ENCODE assay signal across 9 cellular contexts in the genomic region with DNA sequence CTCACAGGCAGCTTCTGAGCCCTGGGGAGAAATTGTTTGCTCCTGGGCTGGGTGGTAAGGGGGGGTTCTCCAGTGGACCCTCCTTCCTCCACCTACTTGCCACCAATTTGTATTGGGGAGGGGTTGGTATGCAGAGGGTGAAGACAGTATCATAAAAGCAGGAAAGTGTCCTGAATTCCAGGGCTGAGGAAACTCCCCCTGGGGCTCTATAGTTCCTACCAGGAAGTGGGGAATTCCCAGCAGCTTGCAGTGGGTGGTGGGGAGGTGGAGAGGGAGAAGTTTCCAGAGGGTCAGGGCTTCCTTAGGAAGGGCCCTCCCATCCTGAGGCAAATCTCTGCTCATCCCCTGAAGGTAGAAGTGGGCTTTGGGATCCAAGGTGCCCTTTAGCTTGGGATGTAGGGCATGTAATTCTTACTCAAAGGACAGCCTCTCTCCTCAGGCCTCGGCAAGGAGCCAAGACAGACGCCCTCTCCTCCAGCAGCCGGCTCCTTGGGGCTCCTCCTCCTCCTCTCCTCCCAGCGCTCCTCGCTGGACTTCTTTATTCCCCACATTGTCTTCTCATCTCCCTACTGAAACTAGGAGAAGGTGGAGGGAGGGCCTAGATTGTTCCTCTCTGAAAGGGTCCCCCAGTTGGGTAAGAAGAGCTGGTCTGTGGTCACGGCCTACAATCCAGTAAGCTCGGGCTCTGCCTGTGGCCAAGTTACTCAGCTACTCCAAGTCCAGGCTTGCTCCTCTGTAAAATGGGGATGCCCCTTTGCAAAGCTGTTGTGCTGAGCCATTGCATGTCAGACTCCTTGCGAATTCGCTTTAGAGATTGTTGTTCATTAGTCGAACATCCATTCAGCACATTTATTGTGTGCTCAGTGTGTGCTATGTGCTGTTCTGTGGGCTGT. TPM values are rescaled to one million over a fixed set of nuclear protein-coding genes. Genes with fewer than 3 reads are reported as not detected.
DNase-seq lines count a peak whose midpoint lies in the region; ATAC-seq and TF ChIP-seq lines count a peak whose summit lies in the region.
"Had no signal": no experiment of that assay in that cellular context is flagged by ENCODE, and none has a peak within 500 bp of the region (broad histone marks: within the 10 kb centered on the region; RNA-seq: fewer than 3 reads in every experiment).

No MANE protein-coding gene starts in this region.

- no peaks in the 10 kb centered on the region for H3K36me3 Mint-ChIP-seq in neural crest cell (ENCODE audit: low read depth)

- H3K27ac Mint-ChIP-seq in neural crest cell (ENCODE audit: unreplicated experiment), result peak overlapping the region; percentile 5

- peaks cover 2% of the 10 kb centered on the region for H3K9me3 Mint-ChIP-seq in neural crest cell

- H3K36me3 ChIP-seq in DND-41 (ENCODE audit: insufficient read depth, low read length), result no peaks in the 10 kb centered on the region
- H3K36me3 ChIP-seq in Peyer's patch, result no peaks in the 10 kb centered on the region
- no peaks in the 10 kb centered on the region for H3K36me3 ChIP-seq in esophagus muscularis mucosa
- H3K36me3 ChIP-seq: BLaER1 treated with 17β-estradiol and CSF1 and Interleukin-3, amounts not matched to agents 10 nM and 100 nM had no signal

- H3K4me1 ChIP-seq in DND-41 (ENCODE audit: insufficient read depth, low read length) (peaks cover 37% of the 10 kb centered on the region), Peyer's patch (peaks cover 0 to 28% (median 3%) of the 10 kb centered on the region in 4 donors), esophagus muscularis mucosa (peaks cover 41 to 42% (median 42%) of the 10 kb centered on the region in 4 donors)

- TF ChIP-seq CTCF in DND-41 (IDR thresholded peaks at IDR 0.05; ENCODE audit: borderline replicate concordance, extremely low read depth, low read length, poor library complexity, severe bottlenecking), result no peak
- TF ChIP-seq CTCF in neural crest cell (conservative IDR thresholded peaks at IDR 0.05), result no peak
- TF ChIP-seq CTCF in Peyer's patch (IDR thresholded peaks at IDR 0.05), result no peak
- TF ChIP-seq CTCF in esophagus muscularis mucosa (IDR thresholded peaks at IDR 0.05), result no peak

- 75% methylated on average over 10 of the region's 10 CpGs for WGBS in esophagus muscularis mucosa

- no peak overlapping the region for H3K4me3 ChIP-seq in DND-41 (ENCODE audit: low read depth in 1 of 2, low read length in 2 of 2)
- no peak overlapping the region for H3K4me3 ChIP-seq in Peyer's patch
- H3K4me3 ChIP-seq in esophagus muscularis mucosa, result no peak overlapping the region
- H3K4me3 ChIP-seq: BLaER1 treated with 17β-estradiol and CSF1 and Interleukin-3, amounts not matched to agents 10 nM and 100 nM had no signal

- intact Hi-C loops in esophagus muscularis mucosa (cut with DNase I), result no loop called here

- peaks cover 10% of the 10 kb centered on the region for H3K4me1 Mint-ChIP-seq in neural crest cell

- no peaks in the 10 kb centered on the region for H3K79me2 ChIP-seq in DND-41 (ENCODE audit: insufficient read depth, low read length)

- no peak overlapping the region for H3K4me3 Mint-ChIP-seq in neural crest cell

- ATAC-seq in DND-41 (ENCODE audit: insufficient read depth, low read depth), result no peak
- ATAC-seq in esophagus mucosa, result peak; percentile 79

- H3K27ac ChIP-seq in DND-41 (ENCODE audit: low read length) (peak overlapping the region; percentile 82), Peyer's patch (peak overlapping the region in 1 of 4 donors; percentile 27), esophagus muscularis mucosa (replicated peaks in 1 of 4) (no peak overlapping the region)

- no peaks in the 10 kb centered on the region for H4K20me1 ChIP-seq in DND-41 (ENCODE audit: insufficient read depth, low read length)
- H4K20me1 ChIP-seq: BLaER1 treated with 17β-estradiol and CSF1 and Interleukin-3, amounts not matched to agents 10 nM and 100 nM had no signal

- DNase-seq in DND-41, result no peak
- peak; percentile 29 for DNase-seq in NCI-H69 (lab: John Stamatoyannopoulos, UW)
- DNase-seq in neural crest cell (ENCODE audit: low read depth, low spot score), result no peak
- DNase-seq in HUDEP-2 (lab: John Stamatoyannopoulos, UW; ENCODE audit: unreplicated experiment in 76 of 76), result no peak
- DNase-seq in Peyer's patch, result no peak
- no peak for DNase-seq in esophagus muscularis mucosa (ENCODE audit: extremely low spot score)
- no peak for DNase-seq in SW480 (ENCODE audit: low spot score)

- H3K9ac ChIP-seq in DND-41 (ENCODE audit: low read depth, low read length), result peak overlapping the region; percentile 32

- H3K27me3 Mint-ChIP-seq in neural crest cell (ENCODE audit: low read depth), result no peaks in the 10 kb centered on the region

- peak overlapping the region; percentile 33; the same call in 1 of the 2 replicates for H2AFZ ChIP-seq in DND-41 (ENCODE audit: low read depth, low read length)

- TF ChIP-seq EP300 in esophagus muscularis mucosa (IDR thresholded peaks at IDR 0.05), result no peak

- H3K4me2 ChIP-seq in DND-41 (ENCODE audit: insufficient read depth, low read length), result no peak overlapping the region

- TF ChIP-seq POLR2A in Peyer's patch (IDR thresholded peaks at IDR 0.05) (no peak), esophagus muscularis mucosa (IDR thresholded peaks at IDR 0.05; ENCODE audit: low read depth) (no peak)

- H3K9me3 ChIP-seq in DND-41 (ENCODE audit: insufficient read depth, low read length, severe bottlenecking) (no peaks in the 10 kb centered on the region), Peyer's patch (no peaks in the 10 kb centered on the region), esophagus muscularis mucosa (no peaks in the 10 kb centered on the region)
- H3K9me3 ChIP-seq: BLaER1 treated with 17β-estradiol and CSF1 and Interleukin-3, amounts not matched to agents 10 nM and 100 nM had no signal

- H3K27me3 ChIP-seq in DND-41 (ENCODE audit: insufficient read depth, low read length, poor library complexity), result no peaks in the 10 kb centered on the region
- no peaks in the 10 kb centered on the region for H3K27me3 ChIP-seq in Peyer's patch
- H3K27me3 ChIP-seq in esophagus muscularis mucosa, result no peaks in the 10 kb centered on the region
- H3K27me3 ChIP-seq: BLaER1 treated with 17β-estradiol and CSF1 and Interleukin-3, amounts not matched to agents 10 nM and 100 nM had no signal

RNA-seq across cellular contexts. Expression of a gene that starts 17.9 kb away (rescaled TPM):
- 4.6 TPM for total RNA-seq in esophagus mucosa
- 16.0 and 17.9 TPM in 2 replicates for total RNA-seq in neural crest cell
- total RNA-seq in Peyer's patch, result 10 to 100 TPM in 3 of 4 donors, 1 to 10 TPM in 1; 8.9 to 49.5 (median 26.6) TPM
- 10 to 100 TPM; 27.0 to 92.6 (median 48.1) TPM for total RNA-seq in esophagus muscularis mucosa
